In genomic region chr3:122994954-122995353, GRCh38 we compare ENCODE assay signal across 36 cellular contexts. TPM values are rescaled to one million over a fixed set of nuclear protein-coding genes. Genes with fewer than 3 reads are reported as not detected.
"Had no signal": no experiment of that assay in that cellular context is flagged by ENCODE, and none has a peak within 500 bp of the region (broad histone marks: within the 10 kb centered on the region; RNA-seq: fewer than 3 reads in every experiment).

No MANE protein-coding gene starts in this region.

- ATAC-seq: activated CD8-positive, alpha-beta T cell treated with anti-CD3 and anti-CD28 coated beads for 36 hours; activated T-cell treated with anti-CD3 and anti-CD28 coated beads, Interleukin-2, amount 50 U/mL, for 4 hours; activated T-cell treated with anti-CD3 and anti-CD28 coated beads, Interleukin-2, amount 50 U/mL, for 72 hours; body of pancreas had no signal

- DNase-seq: activated B cell treated with CpG ODN at 0.5 μM for 24 hours; activated CD4-positive, alpha-beta memory T cell treated with anti-CD3 and anti-CD28 coated beads for 36 hours; activated CD4-positive, alpha-beta T cell treated with anti-CD3 and anti-CD28 coated beads for 4 hours; activated CD4-positive, alpha-beta T cell treated with anti-CD3 and anti-CD28 coated beads, Interleukin-2, amount 10 ng/mL, durations not matched to agents 24 days and 14 days; activated CD4-positive, alpha-beta T cell treated with anti-CD3 and anti-CD28 coated beads, Interleukin-2, amount 50 U/mL, for 1 hour; activated CD4-positive, alpha-beta T cell treated with anti-CD3 and anti-CD28 coated beads, Interleukin-2, amount 50 U/mL, for 4 hours; activated CD4-positive, CD25-positive, alpha-beta regulatory T cell treated with anti-CD3 and anti-CD28 coated beads, Interleukin-2, amount 50 U/mL, for 72 hours; activated CD8-positive, alpha-beta memory T cell treated with anti-CD3 and anti-CD28 coated beads, Interleukin-2, amount 50 U/mL, for 4 hours; activated CD8-positive, alpha-beta T cell treated with anti-CD3 and anti-CD28 coated beads for 36 hours; activated effector memory CD4-positive, alpha-beta T cell treated with anti-CD3 and anti-CD28 coated beads, Interleukin-2, amount 50 U/mL, for 16 hours; activated gamma-delta T cell treated with Interleukin-2 at 50 U/mL for 16 hours; activated naive CD4-positive, alpha-beta T cell; activated naive CD4-positive, alpha-beta T cell treated with anti-CD3 and anti-CD28 coated beads for 36 hours; activated naive CD4-positive, alpha-beta T cell treated with anti-CD3 and anti-CD28 coated beads, Interleukin-2, amount 50 U/mL, for 16 hours; activated naive CD8-positive, alpha-beta T cell treated with anti-CD3 and anti-CD28 coated beads for 36 hours; activated T-cell treated with anti-CD3 and anti-CD28 coated beads for 4 hours; activated T-cell treated with anti-CD3 and anti-CD28 coated beads, Interleukin-2, amount 50 U/mL, for 1 hour; activated T-cell treated with anti-CD3 and anti-CD28 coated beads, Interleukin-2, amount 50 U/mL, for 4 hours; activated T-cell treated with anti-CD3 and anti-CD28 coated beads, Interleukin-2, amount 50 U/mL, for 72 hours; adrenal gland; amniotic stem cell; aorta; body of pancreas; caudate nucleus; cerebellar nuclear complex; T-helper 2 cell; T-helper 9 cell had no signal

- H3K9me3 Mint-ChIP-seq: activated B cell treated with CpG ODN at 0.5 μM for 24 hours; activated CD4-positive, alpha-beta memory T cell treated with anti-CD3 and anti-CD28 coated beads for 36 hours; activated CD4-positive, alpha-beta T cell treated with anti-CD3 and anti-CD28 coated beads, Interleukin-2, amount 10 ng/mL, durations not matched to agents 24 days and 14 days; activated CD8-positive, alpha-beta T cell treated with anti-CD3 and anti-CD28 coated beads for 36 hours; activated naive CD4-positive, alpha-beta T cell treated with anti-CD3 and anti-CD28 coated beads for 36 hours; activated naive CD4-positive, alpha-beta T cell treated with anti-CD3 and anti-CD28 coated beads, Interleukin-2, amount 50 U/mL, for 72 hours; activated naive CD8-positive, alpha-beta T cell treated with anti-CD3 and anti-CD28 coated beads for 36 hours; activated T-cell treated with anti-CD3 and anti-CD28 coated beads, Interleukin-2, amount 50 U/mL, for 4 hours; activated T-cell treated with anti-CD3 and anti-CD28 coated beads, Interleukin-2, amount 50 U/mL, for 72 hours; activated T-helper 1 cell treated with anti-CD3 and anti-CD28 coated beads, Interleukin-12 subunit alpha, Interleukin-12 subunit beta, Interleukin-2, Interleukin-4 antibody, amounts not matched to agents 30 ng/mL and 10 ng/mL and 1 ng/mL, durations not matched to agents 14 hours and 24 hours and 36 hours; activated T-helper 2 cell treated with anti-CD3 and anti-CD28 coated beads, Interferon-gamma antibody, Interleukin-2, Interleukin-4, amounts not matched to agents 10 μg/mL and 5 μg/mL and 100 μg/mL, durations not matched to agents 14 hours and 24 hours and 36 hours; central memory CD8-positive, alpha-beta T cell; T-helper 1 cell treated with Interleukin-12 subunit alpha and Interleukin-12 subunit beta and Interleukin-4 antibody, amounts not matched to agents 30 μg/mL and 1 μg/mL, for 36 hours; T-helper 2 cell treated with Interferon-gamma antibody and Interleukin-4, amounts not matched to agents 5 μg/mL and 100 μg/mL, for 36 hours had no signal

- H3K27ac ChIP-seq: adrenal gland, cardiac muscle cell, VCaP had no signal

- H3K27me3 ChIP-seq: adrenal gland, body of pancreas had no signal

- H3K4me3 ChIP-seq: adrenal gland, body of pancreas, cardiac muscle cell had no signal

- H3K27ac Mint-ChIP-seq: activated B cell treated with CpG ODN at 0.5 μM for 24 hours; activated CD4-positive, alpha-beta memory T cell treated with anti-CD3 and anti-CD28 coated beads for 36 hours; activated CD4-positive, alpha-beta T cell treated with anti-CD3 and anti-CD28 coated beads, Interleukin-2, amount 10 ng/mL, durations not matched to agents 24 days and 14 days; activated CD8-positive, alpha-beta T cell treated with anti-CD3 and anti-CD28 coated beads for 36 hours; activated naive CD4-positive, alpha-beta T cell treated with anti-CD3 and anti-CD28 coated beads for 36 hours; activated naive CD4-positive, alpha-beta T cell treated with anti-CD3 and anti-CD28 coated beads, Interleukin-2, amount 50 U/mL, for 72 hours; activated naive CD8-positive, alpha-beta T cell treated with anti-CD3 and anti-CD28 coated beads for 36 hours; activated T-cell treated with anti-CD3 and anti-CD28 coated beads, Interleukin-2, amount 50 U/mL, for 72 hours; activated T-helper 1 cell treated with anti-CD3 and anti-CD28 coated beads, Interleukin-12 subunit alpha, Interleukin-12 subunit beta, Interleukin-2, Interleukin-4 antibody, amounts not matched to agents 30 ng/mL and 10 ng/mL and 1 ng/mL, durations not matched to agents 14 hours and 24 hours and 36 hours; activated T-helper 2 cell treated with anti-CD3 and anti-CD28 coated beads, Interferon-gamma antibody, Interleukin-2, Interleukin-4, amounts not matched to agents 10 μg/mL and 5 μg/mL and 100 μg/mL, durations not matched to agents 14 hours and 24 hours and 36 hours; T-helper 1 cell treated with Interleukin-12 subunit alpha and Interleukin-12 subunit beta and Interleukin-4 antibody, amounts not matched to agents 30 μg/mL and 1 μg/mL, for 36 hours; T-helper 2 cell treated with Interferon-gamma antibody and Interleukin-4, amounts not matched to agents 5 μg/mL and 100 μg/mL, for 36 hours had no signal

- H3K4me1 ChIP-seq: adrenal gland had no signal

- H3K36me3 Mint-ChIP-seq: activated CD4-positive, alpha-beta memory T cell treated with anti-CD3 and anti-CD28 coated beads for 36 hours; activated naive CD4-positive, alpha-beta T cell treated with anti-CD3 and anti-CD28 coated beads, Interleukin-2, amount 50 U/mL, for 72 hours; activated naive CD8-positive, alpha-beta T cell treated with anti-CD3 and anti-CD28 coated beads for 36 hours had no signal

- H3K4me1 Mint-ChIP-seq: activated B cell treated with CpG ODN at 0.5 μM for 24 hours; activated CD4-positive, alpha-beta T cell treated with anti-CD3 and anti-CD28 coated beads, Interleukin-2, amount 10 ng/mL, durations not matched to agents 24 days and 14 days; activated naive CD8-positive, alpha-beta T cell treated with anti-CD3 and anti-CD28 coated beads for 36 hours; central memory CD8-positive, alpha-beta T cell had no signal

- H3K4me3 Mint-ChIP-seq: activated B cell treated with CpG ODN at 0.5 μM for 24 hours; activated CD4-positive, alpha-beta memory T cell treated with anti-CD3 and anti-CD28 coated beads for 36 hours; activated CD4-positive, alpha-beta T cell treated with anti-CD3 and anti-CD28 coated beads, Interleukin-2, amount 10 ng/mL, durations not matched to agents 24 days and 14 days; activated CD8-positive, alpha-beta T cell treated with anti-CD3 and anti-CD28 coated beads for 36 hours; activated naive CD4-positive, alpha-beta T cell treated with anti-CD3 and anti-CD28 coated beads for 36 hours; activated naive CD8-positive, alpha-beta T cell treated with anti-CD3 and anti-CD28 coated beads for 36 hours; activated T-cell treated with anti-CD3 and anti-CD28 coated beads, Interleukin-2, amount 50 U/mL, for 4 hours; activated T-cell treated with anti-CD3 and anti-CD28 coated beads, Interleukin-2, amount 50 U/mL, for 72 hours; activated T-helper 1 cell treated with anti-CD3 and anti-CD28 coated beads, Interleukin-12 subunit alpha, Interleukin-12 subunit beta, Interleukin-2, Interleukin-4 antibody, amounts not matched to agents 30 ng/mL and 10 ng/mL and 1 ng/mL, durations not matched to agents 14 hours and 24 hours and 36 hours; central memory CD8-positive, alpha-beta T cell; T-helper 1 cell treated with Interleukin-12 subunit alpha and Interleukin-12 subunit beta and Interleukin-4 antibody, amounts not matched to agents 30 μg/mL and 1 μg/mL, for 36 hours; T-helper 2 cell treated with Interferon-gamma antibody and Interleukin-4, amounts not matched to agents 5 μg/mL and 100 μg/mL, for 36 hours had no signal

- H3K36me3 ChIP-seq: adrenal gland, cardiac muscle cell had no signal

- H3K9me3 ChIP-seq: adrenal gland, body of pancreas had no signal

RNA-seq across cellular contexts. Expression of gene SEMA5B, which starts 32.6 kb away (rescaled TPM):
- total RNA-seq: activated CD4-positive, alpha-beta memory T cell treated with anti-CD3 and anti-CD28 coated beads for 36 hours; activated CD4-positive, alpha-beta T cell treated with anti-CD3 and anti-CD28 coated beads, Interleukin-2, amount 10 ng/mL, durations not matched to agents 24 days and 14 days; activated CD8-positive, alpha-beta memory T cell treated with anti-CD3 and anti-CD28 coated beads for 36 hours; activated CD8-positive, alpha-beta T cell treated with anti-CD3 and anti-CD28 coated beads for 36 hours; activated naive CD4-positive, alpha-beta T cell treated with anti-CD3 and anti-CD28 coated beads for 36 hours; activated naive CD4-positive, alpha-beta T cell treated with anti-CD3 and anti-CD28 coated beads, Interleukin-2, amount 50 U/mL, for 72 hours; activated naive CD8-positive, alpha-beta T cell treated with anti-CD3 and anti-CD28 coated beads for 36 hours; activated T-cell treated with anti-CD3 and anti-CD28 coated beads, Interleukin-2, amount 50 U/mL, for 4 hours; activated T-cell treated with anti-CD3 and anti-CD28 coated beads, Interleukin-2, amount 50 U/mL, for 72 hours; activated T-helper 1 cell treated with anti-CD3 and anti-CD28 coated beads, Interleukin-12 subunit alpha, Interleukin-12 subunit beta, Interleukin-2, Interleukin-4 antibody, amounts not matched to agents 30 ng/mL and 10 ng/mL and 1 ng/mL, durations not matched to agents 14 hours and 24 hours and 36 hours; activated T-helper 2 cell treated with anti-CD3 and anti-CD28 coated beads, Interferon-gamma antibody, Interleukin-2, Interleukin-4, amounts not matched to agents 10 μg/mL and 5 μg/mL and 100 μg/mL, durations not matched to agents 14 hours and 24 hours and 36 hours had no signal
